In genomic region chr10:110860576-110861241, GRCh38 we compare ENCODE assay signal across 8 cellular contexts. TPM values are rescaled to one million over a fixed set of nuclear protein-coding genes. Genes with fewer than 3 reads are reported as not detected.
A peak's percentile ranks its signal among the peaks of the same experiment; 100 is the strongest.
DNase-seq lines count a peak whose midpoint lies in the region; ATAC-seq, FAIRE-seq and TF ChIP-seq lines count a peak whose summit lies in the region.

No MANE protein-coding gene starts in this region.

- intact Hi-C loops in OCI-LY7 (cut with micrococcal nuclease; ENCODE audit: unreplicated experiment) (loop anchor here (5.0 kb wide), 1 partner anchor 503 kb away; no protein-coding TSS in a partner anchor), left ventricle myocardium superior (cut with micrococcal nuclease) (no loop called here)

- no peaks in the 10 kb centered on the region for H3K9me3 ChIP-seq in OCI-LY7 (ENCODE audit: low read length)
- no peaks in the 10 kb centered on the region for H3K9me3 ChIP-seq in small intestine (ENCODE audit: control insufficient read depth, low read depth)

- TF ChIP-seq CTCF in OCI-LY7 (conservative IDR thresholded peaks at IDR 0.05; ENCODE audit: low read length): no peak

- ATAC-seq in GM18870 (IDR thresholded peaks at IDR 0.05; ENCODE audit: unreplicated experiment) (peak; percentile 39), HG02610 (IDR thresholded peaks at IDR 0.05; ENCODE audit: unreplicated experiment) (peak; percentile 52), left ventricle myocardium superior (no peak)

- peak overlapping the region; percentile 72 for H3K4me2 ChIP-seq in OCI-LY7 (ENCODE audit: low read length)

- CTCF ChIA-PET in OCI-LY7 (lab: Charles Lee; ENCODE audit: unreplicated experiment): interaction anchor here (1.1 to 5.3 kb wide), 3 partner anchors 18 to 54 kb away, joined by 3 to 39 read pairs (median 4); no protein-coding TSS in a partner anchor

- no peaks in the 10 kb centered on the region for H3K36me3 ChIP-seq in OCI-LY7 (ENCODE audit: insufficient read depth, low read length)
- no peaks in the 10 kb centered on the region for H3K36me3 ChIP-seq in small intestine (ENCODE audit: control insufficient read depth in 2 of 2, insufficient read depth in 2 of 2, low read length in 2 of 2)

- no peaks in the 10 kb centered on the region for H3K79me2 ChIP-seq in OCI-LY7 (ENCODE audit: insufficient read depth, low read depth, low read length)

- BruUV-seq in OCI-LY7 (replicated peaks; lab: Mats Ljungman, UMichigan): no TSS peak

- DNase-seq in OCI-LY7 (ENCODE audit: low spot score): peak; percentile 74
- peak; percentile 46 for DNase-seq in cerebellum (ENCODE audit: low spot score)
- peak; percentile 69 for DNase-seq in small intestine
- DNase-seq in left ventricle myocardium superior: no peak
- no peak for DNase-seq in urothelium cell line (ENCODE audit: low spot score)
- no peak for DNase-seq in putamen (ENCODE audit: low spot score)

- H3K27me3 ChIP-seq in small intestine (ENCODE audit: control insufficient read depth in 2 of 2, insufficient read depth in 2 of 2, low read length in 2 of 2): no peaks in the 10 kb centered on the region

- H3K27ac ChIP-seq in OCI-LY7 (ENCODE audit: low read depth, low read length, poor library complexity, severe bottlenecking) (peak overlapping the region; percentile 91), small intestine (ENCODE audit: low read depth in 1 of 2, low read length in 1 of 2) (peak overlapping the region; percentile 85 to 95)

- H3K4me1 ChIP-seq in OCI-LY7 (ENCODE audit: insufficient read depth, low read length, poor library complexity, severe bottlenecking) (peaks cover 87% of the 10 kb centered on the region), small intestine (ENCODE audit: control insufficient read depth in 2 of 2, insufficient read depth in 1 of 2, low read depth in 1 of 2, low read length in 1 of 2) (peaks cover 30 to 36% of the 10 kb centered on the region in 2 donors)

- 35 to 61% (median 47%) methylated on average over 7 of the region's 7 CpGs for WGBS in small intestine, 3 donors

- peak overlapping the region; percentile 78 for H2AFZ ChIP-seq in OCI-LY7 (ENCODE audit: low read length)

- H3K9me2 ChIP-seq in OCI-LY7 (ENCODE audit: insufficient read depth, low read length): no peaks in the 10 kb centered on the region

- POLR2A ChIA-PET in OCI-LY7 (lab: Charles Lee): interaction anchor here (0.8 to 5.5 kb wide), 10 partner anchors 9 to 58 kb away, joined by 3 to 121 read pairs (median 5); partner anchors contain the start of gene PDCD4

- FAIRE-seq in small intestine (lab: Jason Lieb, UNC) (no peak), urothelium cell line (lab: Jason Lieb, UNC) (no peak)

- no peaks in the 10 kb centered on the region for H4K20me1 ChIP-seq in OCI-LY7 (ENCODE audit: insufficient read depth, low read length)

- peak overlapping the region; percentile 24 for H3K4me3 ChIP-seq in OCI-LY7 (ENCODE audit: low read depth, low read length, poor library complexity, severe bottlenecking)
- no peak overlapping the region for H3K4me3 ChIP-seq in small intestine (ENCODE audit: low read depth in 1 of 2, low read length in 2 of 2)

RNA-seq across cellular contexts. Expression of gene PDCD4, which starts 11.0 kb away (rescaled TPM):
- 59.0 and 70.6 TPM in 2 replicates for total RNA-seq in OCI-LY7 (2014; rRNA removed; shearing (Covaris generic))
- total RNA-seq in OCI-LY7 (2022) (116 and 131 TPM in 2 replicates), cerebellum (89.3 TPM), left ventricle myocardium superior (82.4 TPM)
- polyA plus RNA-seq in small intestine: 100 to 1,000 TPM; 111 to 309 (median 124) TPM

RNA-seq across cellular contexts. Expression of gene BBIP1, which starts 58.3 kb away (rescaled TPM):
- 8.9 and 34.4 TPM in 2 replicates for total RNA-seq in OCI-LY7 (2014; rRNA removed; shearing (Covaris generic))
- total RNA-seq in OCI-LY7 (2022) (32.4 and 34.8 TPM in 2 replicates), cerebellum (44.1 TPM), left ventricle myocardium superior (20.6 TPM)
- 10 to 100 TPM; 10.7 to 19.0 (median 15.9) TPM for polyA plus RNA-seq in small intestine

RNA-seq across cellular contexts. Expression of gene SHOC2, which starts 58.7 kb away (rescaled TPM):
- total RNA-seq in OCI-LY7 (2014; rRNA removed; shearing (Covaris generic)): 46.7 and 54.1 TPM in 2 replicates
- 92.2 and 109 TPM in 2 replicates for total RNA-seq in OCI-LY7 (2022)
- 85.6 TPM for total RNA-seq in cerebellum
- 10 to 100 TPM; 17.8 to 27.3 (median 23.2) TPM for polyA plus RNA-seq in small intestine
- total RNA-seq in left ventricle myocardium superior: 42.7 TPM

Comparison
In these comparisons a context has a peak if more than half of its experiments do, and no peak if none do; other contexts are left out.
1. DNase-seq: peak in OCI-LY7 (single experiment), cerebellum (single experiment) and small intestine (single experiment); none in left ventricle myocardium superior (single experiment), urothelium cell line (single experiment) and putamen (single experiment).